ENCODE assay signal across 1 cellular context in genomic region chr5:127206320-127207113, GRCh38.
TF ChIP-seq lines count a peak whose summit lies in the region.

No MANE protein-coding gene starts in this region.

TF ChIP-seq in HEK293, 187 proteins besides CTCF, POLR2A, EP300 and RAD21 (continued from another document):
- no peak for TF ChIP-seq PRDM10 (tag by site-specific recombination; IDR thresholded peaks at IDR 0.05)
- peak; percentile 46 for TF ChIP-seq ZNF529 (tag by site-specific recombination; IDR thresholded peaks at IDR 0.05; ENCODE audit: insufficient replicate concordance)
- peak; percentile 91 for TF ChIP-seq IKZF3 (tag by site-specific recombination; IDR thresholded peaks at IDR 0.05)
- peak; percentile 77 for TF ChIP-seq ZNF692 (tag by site-specific recombination; IDR thresholded peaks at IDR 0.05)
- peak; percentile 74 for TF ChIP-seq HIC1 (tag by site-specific recombination; IDR thresholded peaks at IDR 0.05)
- no peak for TF ChIP-seq ZBTB6 (tag by site-specific recombination; IDR thresholded peaks at IDR 0.05)
- TF ChIP-seq ZNF146 (tag by site-specific recombination; IDR thresholded peaks at IDR 0.05): 0 out of 2 replicates have a peak, but pooled peaks have one; percentile 24
- TF ChIP-seq ZNF423 (tag by site-specific recombination; IDR thresholded peaks at IDR 0.05): no peak
- TF ChIP-seq ZNF670 (tag by site-specific recombination; IDR thresholded peaks at IDR 0.05; ENCODE audit: low read depth): no peak
- TF ChIP-seq ZBTB44 (tag by site-specific recombination; IDR thresholded peaks at IDR 0.05): peak; percentile 80
- peak; percentile 96 for TF ChIP-seq ZNF184 (tag by site-specific recombination; IDR thresholded peaks at IDR 0.05)
- no peak for TF ChIP-seq ZNF510 (tag by site-specific recombination; IDR thresholded peaks at IDR 0.05; ENCODE audit: insufficient replicate concordance)
- peak; percentile 71 for TF ChIP-seq GLIS1 (tag by site-specific recombination; IDR thresholded peaks at IDR 0.05)
- TF ChIP-seq ZNF843 (tag by site-specific recombination; IDR thresholded peaks at IDR 0.05): peak; percentile 80; the same call in 1 of the 2 replicates
- TF ChIP-seq ZBTB1 (tag by site-specific recombination; IDR thresholded peaks at IDR 0.05): peak; percentile 48; the same call in 1 of the 2 replicates
- TF ChIP-seq TRIM28 (IDR thresholded peaks at IDR 0.05; ENCODE audit: borderline replicate concordance, low read length): 0 out of 2 replicates have a peak, but pooled peaks have one; percentile 35
